In the genomic region with DNA sequence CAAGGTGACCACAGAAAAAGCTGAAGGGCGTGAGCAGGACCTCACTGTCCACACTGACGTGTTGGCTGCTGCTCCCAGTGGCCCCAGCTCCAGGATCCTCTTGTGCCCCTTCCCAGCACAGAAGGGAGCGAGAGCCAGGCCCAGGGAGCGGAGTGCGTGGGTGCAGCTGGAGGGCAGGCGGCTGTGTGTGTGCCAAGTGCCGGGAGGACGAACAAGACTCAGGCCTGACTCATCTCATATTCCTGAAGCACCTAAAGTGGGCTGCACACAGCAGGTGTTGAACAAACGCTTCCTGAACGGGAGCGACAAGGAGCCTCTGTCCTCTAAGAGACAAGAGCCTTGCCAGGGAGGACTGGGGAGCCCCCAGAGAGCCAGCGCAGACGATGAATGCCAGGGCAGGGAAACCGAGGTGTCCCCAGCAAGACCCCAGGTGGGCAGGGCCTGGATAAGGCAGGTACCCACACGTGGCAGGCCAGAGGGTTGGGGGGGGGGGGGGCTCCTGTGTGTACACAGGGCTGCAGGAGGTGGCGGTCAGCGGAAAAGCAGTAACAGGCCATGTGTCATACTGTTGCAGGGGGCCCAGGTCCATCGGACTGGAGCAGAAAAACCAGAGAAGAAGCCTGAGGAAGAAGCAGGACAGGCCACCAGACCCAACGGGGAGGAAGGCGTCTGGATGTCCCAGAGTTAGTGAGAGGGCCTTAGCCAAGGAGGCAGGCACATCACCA, we compare ENCODE assay signal across 14 cellular contexts.
A peak's percentile ranks its signal among the peaks of the same experiment; 100 is the strongest.
DNase-seq lines count a peak whose midpoint lies in the region; ATAC-seq, FAIRE-seq and TF ChIP-seq lines count a peak whose summit lies in the region.
"Had no signal": no experiment of that assay in that cellular context is flagged by ENCODE, and none has a peak within 500 bp of the region (broad histone marks: within the 10 kb centered on the region; RNA-seq: fewer than 3 reads in every experiment).

No MANE protein-coding gene starts in this region.

- POLR2A ChIA-PET in CD4-positive, alpha-beta T cell (lab: Charles Lee) = no interaction called here

- H3K36me3 ChIP-seq in bronchial epithelial cell (ENCODE audit: control insufficient read depth, insufficient read depth, low read length) = no peaks in the 10 kb centered on the region
- peaks cover 0 to 3% of the 10 kb centered on the region in 2 donors for H3K36me3 ChIP-seq in lung (ENCODE audit: control insufficient read depth in 2 of 2, insufficient read depth in 2 of 2, low read length in 2 of 2)

- peaks cover 5% of the 10 kb centered on the region for H3K36me3 Mint-ChIP-seq in CD4-positive, alpha-beta T cell (ENCODE audit: low read depth)

- H3K27me3 ChIP-seq in bronchial epithelial cell (ENCODE audit: control insufficient read depth, insufficient read depth, low read length) (no peaks in the 10 kb centered on the region), lung (ENCODE audit: control insufficient read depth, insufficient read depth) (no peaks in the 10 kb centered on the region)
- no peaks in the 10 kb centered on the region for H3K27me3 ChIP-seq in CD4-positive, alpha-beta T cell (ENCODE audit: control insufficient read depth, insufficient read depth, low read length)
- H3K27me3 ChIP-seq: esophagus squamous epithelium had no signal

- peak overlapping the region; percentile 21 to 40 for H3K27ac ChIP-seq in lung (ENCODE audit: low read depth in 1 of 2, low read length in 1 of 2)
- no peak overlapping the region for H3K27ac ChIP-seq in CD4-positive, alpha-beta T cell (ENCODE audit: low read depth, low read length)

- peaks cover 39% of the 10 kb centered on the region for H3K4me1 Mint-ChIP-seq in CD4-positive, alpha-beta T cell (ENCODE audit: low read depth)

- no peak overlapping the region for H3K4me3 Mint-ChIP-seq in CD4-positive, alpha-beta T cell
- H3K4me3 Mint-ChIP-seq: mesothelial cell of epicardium had no signal

- intact Hi-C loops in CD4-positive, alpha-beta T cell (cut with DNase I, micrococcal nuclease) = no loop called here

- DNase-seq in AG20443 (ENCODE audit: low spot score) (peak; percentile 33), NCI-H2029 treated with DMSO at 0.1 percent for 48 hours (lab: John Stamatoyannopoulos, UW) (peak; percentile 84), bronchial epithelial cell (ENCODE audit: low read depth) (peak; percentile 86), lung (ENCODE audit: low spot score) (no peak), NCI-H1436 (lab: John Stamatoyannopoulos, UW) (no peak), NCI-H524 (lab: John Stamatoyannopoulos, UW) (no peak)
- DNase-seq in CD4-positive, alpha-beta T cell = no peak
- DNase-seq: activated naive CD4-positive, alpha-beta T cell treated with anti-CD3 and anti-CD28 coated beads, Interleukin-2, amount 50 U/mL, for 16 hours; AML-193; esophagus squamous epithelium; NCI-H748 treated with DMSO at 0.1 percent for 48 hours; stimulated activated CD4-positive, alpha-beta T cell treated with anti-CD3 and anti-CD28 coated beads, Interleukin-4, amount 100 ng/mL, for 24 hours had no signal

- H3K4me3 ChIP-seq in bronchial epithelial cell (ENCODE audit: low read depth, low read length) (no peak overlapping the region), lung (no peak overlapping the region)
- H3K4me3 ChIP-seq: esophagus squamous epithelium had no signal

- WGBS in lung, 2 donors = 78 to 80% methylated on average over 20 of the region's 20 CpGs

- no peaks in the 10 kb centered on the region for H3K9me3 ChIP-seq in lung (ENCODE audit: control insufficient read depth in 2 of 2, insufficient read depth in 1 of 2, low read length in 1 of 2)
- no peaks in the 10 kb centered on the region for H3K9me3 ChIP-seq in CD4-positive, alpha-beta T cell (ENCODE audit: control insufficient read depth, low read length)
- H3K9me3 ChIP-seq: esophagus squamous epithelium had no signal

- H3K27ac Mint-ChIP-seq in CD4-positive, alpha-beta T cell = no peak overlapping the region
- H3K27ac Mint-ChIP-seq: mesothelial cell of epicardium had no signal

- CTCF ChIA-PET in CD4-positive, alpha-beta T cell (lab: Charles Lee) = no interaction called here

- no peaks in the 10 kb centered on the region for H3K27me3 Mint-ChIP-seq in CD4-positive, alpha-beta T cell

- no peak for ATAC-seq in lung (ENCODE audit: insufficient read depth, low FRiP score)
- ATAC-seq in CD4-positive, alpha-beta T cell (ENCODE audit: poor library complexity) = no peak
- no peak for ATAC-seq in GM21360 (IDR thresholded peaks at IDR 0.05; ENCODE audit: unreplicated experiment)

- no peaks in the 10 kb centered on the region for H3K9me3 Mint-ChIP-seq in CD4-positive, alpha-beta T cell
- H3K9me3 Mint-ChIP-seq: mesothelial cell of epicardium had no signal

- peaks cover 0 to 39% of the 10 kb centered on the region in 2 donors for H3K4me1 ChIP-seq in lung (ENCODE audit: control insufficient read depth in 2 of 2, insufficient read depth in 2 of 2, low read length in 2 of 2)

- TF ChIP-seq CTCF in bronchial epithelial cell (IDR thresholded peaks at IDR 0.05; ENCODE audit: insufficient read depth, low read length, severe bottlenecking) (no peak), lung (IDR thresholded peaks at IDR 0.05; ENCODE audit: control extremely low read depth, extremely low read depth) (no peak)
- no peak for TF ChIP-seq CTCF in CD4-positive, alpha-beta T cell (IDR thresholded peaks at IDR 0.05)

- peak; percentile 85 for FAIRE-seq in bronchial epithelial cell (lab: Jason Lieb, UNC)

Comparison
In these comparisons a context has a peak if more than half of its experiments do, and no peak if none do; other contexts are left out.
1. DNase-seq: peak in AG20443 (single experiment), NCI-H2029 treated with DMSO at 0.1 percent for 48 hours (single experiment) and bronchial epithelial cell (single experiment); none in lung (single experiment), NCI-H1436 (single experiment), CD4-positive, alpha-beta T cell (0 of 10) and NCI-H524 (0 of 2).